ENCODE assay signal across 21 cellular contexts in genomic region chr5:39441838-39442237, GRCh38. TPM values are rescaled to one million over a fixed set of nuclear protein-coding genes. Genes with fewer than 3 reads are reported as not detected.
"Had no signal": no experiment of that assay in that cellular context is flagged by ENCODE, and none has a peak within 500 bp of the region (broad histone marks: within the 10 kb centered on the region; RNA-seq: fewer than 3 reads in every experiment).

No MANE protein-coding gene starts in this region.

- H3K9me3 ChIP-seq: breast epithelium, thyroid gland had no signal

- FAIRE-seq: endometrium, frontal cortex had no signal

- H3K27me3 ChIP-seq: breast epithelium, thyroid gland had no signal

- H3K27ac ChIP-seq: breast epithelium, thyroid gland had no signal

- H3K4me3 ChIP-seq: breast epithelium, lung, thyroid gland had no signal

- H3K36me3 ChIP-seq: breast epithelium, thyroid gland had no signal

- ATAC-seq: left colon; naive thymus-derived CD4-positive, alpha-beta T cell; T-helper 17 cell had no signal

- H3K4me1 ChIP-seq: breast epithelium, thyroid gland had no signal

- DNase-seq: activated CD4-positive, alpha-beta memory T cell treated with anti-CD3 and anti-CD28 coated beads for 36 hours; activated CD4-positive, alpha-beta T cell treated with anti-CD3 and anti-CD28 coated beads for 48 hours; activated naive CD4-positive, alpha-beta T cell treated with Interleukin-2 at 50 U/mL for 16 hours; activated naive CD8-positive, alpha-beta T cell treated with anti-CD3 and anti-CD28 coated beads for 36 hours; activated T-cell treated with anti-CD3 and anti-CD28 coated beads, Interleukin-2, amount 50 U/mL, for 48 hours; amniotic stem cell; cerebellar nuclear complex; cortex of kidney; hypothalamus; left colon; naive thymus-derived CD4-positive, alpha-beta T cell; occipital lobe; stimulated activated CD4-positive, alpha-beta T cell treated with anti-CD3 and anti-CD28 coated beads, Interleukin-12 subunit alpha, Interleukin-12 subunit beta, amount 100 ng/mL, for 4 hours; substantia nigra; SW 1271; T-helper 17 cell; thyroid gland had no signal

RNA-seq across cellular contexts. Expression of gene DAB2, which starts 17.1 kb away (rescaled TPM):
- total RNA-seq: activated CD4-positive, alpha-beta memory T cell treated with anti-CD3 and anti-CD28 coated beads for 36 hours had no signal
- polyA plus RNA-seq: naive thymus-derived CD4-positive, alpha-beta T cell had no signal
